Comparison of ENCODE assay signal across 40 cellular contexts in genomic region chr2:29981402-29981801, GRCh38.
"Had no signal": no experiment of that assay in that cellular context is flagged by ENCODE, and none has a peak within 500 bp of the region (broad histone marks: within the 10 kb centered on the region; RNA-seq: fewer than 3 reads in every experiment).

No MANE protein-coding gene starts in this region.

- H3K36me3 ChIP-seq: adrenal gland, ascending aorta, brain microvascular endothelial cell, breast epithelium, cardiac muscle cell had no signal

- H3K4me3 ChIP-seq: adrenal gland, ascending aorta, body of pancreas, breast epithelium, cardiac muscle cell had no signal

- FAIRE-seq: astrocyte, bronchial epithelial cell had no signal

- H3K9me3 Mint-ChIP-seq: activated naive CD4-positive, alpha-beta T cell treated with anti-CD3 and anti-CD28 coated beads for 36 hours; activated naive CD4-positive, alpha-beta T cell treated with anti-CD3 and anti-CD28 coated beads, Interleukin-2, amount 10 ng/mL, durations not matched to agents 7 days and 5 days; activated naive CD4-positive, alpha-beta T cell treated with anti-CD3 and anti-CD28 coated beads, Interleukin-2, amount 50 U/mL, for 24 hours; activated naive CD4-positive, alpha-beta T cell treated with anti-CD3 and anti-CD28 coated beads, Interleukin-2, amount 50 U/mL, for 72 hours; activated naive CD8-positive, alpha-beta T cell treated with anti-CD3 and anti-CD28 coated beads for 36 hours; activated naive CD8-positive, alpha-beta T cell treated with anti-CD3 and anti-CD28 coated beads, Interleukin-2, amount 10 ng/mL, durations not matched to agents 7 days and 5 days; activated naive CD8-positive, alpha-beta T cell treated with anti-CD3 and anti-CD28 coated beads, Interleukin-2, amount 50 U/mL, for 24 hours; activated T-cell treated with anti-CD3 and anti-CD28 coated beads, Interleukin-2, amount 50 U/mL, for 24 hours; activated T-cell treated with anti-CD3 and anti-CD28 coated beads, Interleukin-2, amount 50 U/mL, for 4 hours; activated T-cell treated with anti-CD3 and anti-CD28 coated beads, Interleukin-2, amount 50 U/mL, for 72 hours; activated T-helper 1 cell treated with anti-CD3 and anti-CD28 coated beads, Interleukin-12 subunit alpha, Interleukin-12 subunit beta, Interleukin-2, Interleukin-4 antibody, amounts not matched to agents 30 ng/mL and 10 ng/mL and 1 ng/mL, durations not matched to agents 14 hours and 24 hours and 36 hours; activated T-helper 17 cell treated with anti-CD3 and anti-CD28 coated beads, Interleukin-2, amount 50 U/mL, for 72 hours; activated T-helper 2 cell treated with anti-CD3 and anti-CD28 coated beads, Interferon-gamma antibody, Interleukin-2, Interleukin-4, amounts not matched to agents 10 μg/mL and 5 μg/mL and 100 μg/mL, durations not matched to agents 14 hours and 24 hours and 36 hours; central memory CD8-positive, alpha-beta T cell had no signal

- DNase-seq: activated effector memory CD4-positive, alpha-beta T cell treated with anti-CD3 and anti-CD28 coated beads, Interleukin-2, amount 50 U/mL, for 16 hours; activated effector memory CD4-positive, alpha-beta T cell treated with Interleukin-2 at 50 U/mL for 16 hours; activated gamma-delta T cell; activated gamma-delta T cell treated with Interleukin-2 at 50 U/mL for 16 hours; activated naive CD4-positive, alpha-beta T cell; activated naive CD4-positive, alpha-beta T cell treated with anti-CD3 and anti-CD28 coated beads for 36 hours; activated naive CD4-positive, alpha-beta T cell treated with anti-CD3 and anti-CD28 coated beads, Interleukin-2, amount 10 ng/mL, durations not matched to agents 7 days and 5 days; activated naive CD4-positive, alpha-beta T cell treated with anti-CD3 and anti-CD28 coated beads, Interleukin-2, amount 50 U/mL, for 16 hours; activated naive CD4-positive, alpha-beta T cell treated with Interleukin-2 at 50 U/mL for 16 hours; activated naive CD8-positive, alpha-beta T cell treated with anti-CD3 and anti-CD28 coated beads for 36 hours; activated naive CD8-positive, alpha-beta T cell treated with anti-CD3 and anti-CD28 coated beads, Interleukin-2, amount 10 ng/mL, durations not matched to agents 7 days and 5 days; activated naive CD8-positive, alpha-beta T cell treated with anti-CD3 and anti-CD28 coated beads, Interleukin-2, amount 50 U/mL, for 24 hours; activated T-cell treated with anti-CD3 and anti-CD28 coated beads, Interleukin-2, amount 50 U/mL, for 1 hour; activated T-cell treated with anti-CD3 and anti-CD28 coated beads, Interleukin-2, amount 50 U/mL, for 24 hours; activated T-cell treated with anti-CD3 and anti-CD28 coated beads, Interleukin-2, amount 50 U/mL, for 4 hours; activated T-cell treated with anti-CD3 and anti-CD28 coated beads, Interleukin-2, amount 50 U/mL, for 48 hours; activated T-cell treated with anti-CD3 and anti-CD28 coated beads, Interleukin-2, amount 50 U/mL, for 72 hours; adrenal gland; amniotic stem cell; amygdala; anterior cingulate cortex; aorta; body of pancreas; brain microvascular endothelial cell; caudate nucleus; central memory CD4-positive, alpha-beta T cell; cerebellar nuclear complex had no signal

- H3K4me3 Mint-ChIP-seq: activated naive CD4-positive, alpha-beta T cell treated with anti-CD3 and anti-CD28 coated beads for 36 hours; activated naive CD4-positive, alpha-beta T cell treated with anti-CD3 and anti-CD28 coated beads, Interleukin-2, amount 10 ng/mL, durations not matched to agents 7 days and 5 days; activated naive CD4-positive, alpha-beta T cell treated with anti-CD3 and anti-CD28 coated beads, Interleukin-2, amount 50 U/mL, for 24 hours; activated naive CD8-positive, alpha-beta T cell; activated naive CD8-positive, alpha-beta T cell treated with anti-CD3 and anti-CD28 coated beads for 36 hours; activated naive CD8-positive, alpha-beta T cell treated with anti-CD3 and anti-CD28 coated beads, Interleukin-2, amount 10 ng/mL, durations not matched to agents 7 days and 5 days; activated naive CD8-positive, alpha-beta T cell treated with anti-CD3 and anti-CD28 coated beads, Interleukin-2, amount 50 U/mL, for 24 hours; activated T-cell treated with anti-CD3 and anti-CD28 coated beads, Interleukin-2, amount 50 U/mL, for 24 hours; activated T-cell treated with anti-CD3 and anti-CD28 coated beads, Interleukin-2, amount 50 U/mL, for 4 hours; activated T-cell treated with anti-CD3 and anti-CD28 coated beads, Interleukin-2, amount 50 U/mL, for 72 hours; activated T-helper 1 cell treated with anti-CD3 and anti-CD28 coated beads, Interleukin-12 subunit alpha, Interleukin-12 subunit beta, Interleukin-2, Interleukin-4 antibody, amounts not matched to agents 30 ng/mL and 10 ng/mL and 1 ng/mL, durations not matched to agents 14 hours and 24 hours and 36 hours; activated T-helper 17 cell treated with anti-CD3 and anti-CD28 coated beads, Interleukin-2, amount 50 U/mL, for 72 hours; brain; central memory CD8-positive, alpha-beta T cell had no signal

- H3K27me3 ChIP-seq: adrenal gland, ascending aorta, body of pancreas, brain microvascular endothelial cell, breast epithelium, cardiac muscle cell had no signal

- H3K4me1 Mint-ChIP-seq: activated naive CD4-positive, alpha-beta T cell treated with anti-CD3 and anti-CD28 coated beads, Interleukin-2, amount 10 ng/mL, durations not matched to agents 7 days and 5 days; activated naive CD4-positive, alpha-beta T cell treated with anti-CD3 and anti-CD28 coated beads, Interleukin-2, amount 50 U/mL, for 24 hours; activated naive CD8-positive, alpha-beta T cell treated with anti-CD3 and anti-CD28 coated beads for 36 hours; activated naive CD8-positive, alpha-beta T cell treated with anti-CD3 and anti-CD28 coated beads, Interleukin-2, amount 10 ng/mL, durations not matched to agents 7 days and 5 days; activated naive CD8-positive, alpha-beta T cell treated with anti-CD3 and anti-CD28 coated beads, Interleukin-2, amount 50 U/mL, for 24 hours; activated T-helper 17 cell treated with anti-CD3 and anti-CD28 coated beads, Interleukin-2, amount 50 U/mL, for 72 hours; brain; central memory CD8-positive, alpha-beta T cell had no signal

- H3K9me3 ChIP-seq: adrenal gland, ascending aorta, body of pancreas, breast epithelium had no signal

- H3K4me1 ChIP-seq: adrenal gland, ascending aorta, body of pancreas, breast epithelium had no signal

- H3K27me3 Mint-ChIP-seq: activated naive CD4-positive, alpha-beta T cell treated with anti-CD3 and anti-CD28 coated beads, Interleukin-2, amount 10 ng/mL, durations not matched to agents 7 days and 5 days; activated naive CD8-positive, alpha-beta T cell treated with anti-CD3 and anti-CD28 coated beads, Interleukin-2, amount 10 ng/mL, durations not matched to agents 7 days and 5 days had no signal

- H3K36me3 Mint-ChIP-seq: activated naive CD4-positive, alpha-beta T cell treated with anti-CD3 and anti-CD28 coated beads, Interleukin-2, amount 10 ng/mL, durations not matched to agents 7 days and 5 days; activated naive CD4-positive, alpha-beta T cell treated with anti-CD3 and anti-CD28 coated beads, Interleukin-2, amount 50 U/mL, for 24 hours; activated naive CD4-positive, alpha-beta T cell treated with anti-CD3 and anti-CD28 coated beads, Interleukin-2, amount 50 U/mL, for 72 hours; activated naive CD8-positive, alpha-beta T cell; activated naive CD8-positive, alpha-beta T cell treated with anti-CD3 and anti-CD28 coated beads for 36 hours; activated naive CD8-positive, alpha-beta T cell treated with anti-CD3 and anti-CD28 coated beads, Interleukin-2, amount 10 ng/mL, durations not matched to agents 7 days and 5 days; brain had no signal

- H3K27ac ChIP-seq: adrenal gland, ascending aorta, body of pancreas, brain microvascular endothelial cell, breast epithelium, cardiac muscle cell had no signal

- H3K27ac Mint-ChIP-seq: activated naive CD4-positive, alpha-beta T cell treated with anti-CD3 and anti-CD28 coated beads for 36 hours; activated naive CD4-positive, alpha-beta T cell treated with anti-CD3 and anti-CD28 coated beads, Interleukin-2, amount 10 ng/mL, durations not matched to agents 7 days and 5 days; activated naive CD4-positive, alpha-beta T cell treated with anti-CD3 and anti-CD28 coated beads, Interleukin-2, amount 50 U/mL, for 24 hours; activated naive CD4-positive, alpha-beta T cell treated with anti-CD3 and anti-CD28 coated beads, Interleukin-2, amount 50 U/mL, for 72 hours; activated naive CD8-positive, alpha-beta T cell; activated naive CD8-positive, alpha-beta T cell treated with anti-CD3 and anti-CD28 coated beads for 36 hours; activated naive CD8-positive, alpha-beta T cell treated with anti-CD3 and anti-CD28 coated beads, Interleukin-2, amount 10 ng/mL, durations not matched to agents 7 days and 5 days; activated naive CD8-positive, alpha-beta T cell treated with anti-CD3 and anti-CD28 coated beads, Interleukin-2, amount 50 U/mL, for 24 hours; activated T-cell treated with anti-CD3 and anti-CD28 coated beads, Interleukin-2, amount 50 U/mL, for 24 hours; activated T-cell treated with anti-CD3 and anti-CD28 coated beads, Interleukin-2, amount 50 U/mL, for 72 hours; activated T-helper 1 cell treated with anti-CD3 and anti-CD28 coated beads, Interleukin-12 subunit alpha, Interleukin-12 subunit beta, Interleukin-2, Interleukin-4 antibody, amounts not matched to agents 30 ng/mL and 10 ng/mL and 1 ng/mL, durations not matched to agents 14 hours and 24 hours and 36 hours; activated T-helper 17 cell treated with anti-CD3 and anti-CD28 coated beads, Interleukin-2, amount 50 U/mL, for 72 hours; activated T-helper 2 cell treated with anti-CD3 and anti-CD28 coated beads, Interferon-gamma antibody, Interleukin-2, Interleukin-4, amounts not matched to agents 10 μg/mL and 5 μg/mL and 100 μg/mL, durations not matched to agents 14 hours and 24 hours and 36 hours; brain had no signal

- ATAC-seq: activated naive CD4-positive, alpha-beta T cell treated with anti-CD3 and anti-CD28 coated beads, Interleukin-2, amount 50 U/mL, for 72 hours; activated naive CD8-positive, alpha-beta T cell treated with anti-CD3 and anti-CD28 coated beads, Interleukin-2, amount 50 U/mL, for 24 hours; activated T-cell treated with anti-CD3 and anti-CD28 coated beads, Interleukin-2, amount 50 U/mL, for 4 hours; activated T-cell treated with anti-CD3 and anti-CD28 coated beads, Interleukin-2, amount 50 U/mL, for 72 hours; activated T-helper 17 cell treated with anti-CD3 and anti-CD28 coated beads, Interleukin-2, amount 50 U/mL, for 72 hours; body of pancreas had no signal
